ENCODE assay signal across 13 cellular contexts in genomic region chr2:40028792-40029488, GRCh38.
DNase-seq lines count a peak whose midpoint lies in the region; ATAC-seq, FAIRE-seq and TF ChIP-seq lines count a peak whose summit lies in the region.
"Had no signal": no experiment of that assay in that cellular context is flagged by ENCODE, and none has a peak within 500 bp of the region (broad histone marks: within the 10 kb centered on the region; RNA-seq: fewer than 3 reads in every experiment).

No MANE protein-coding gene starts in this region.

- H3K9me2 ChIP-seq in OCI-LY7 (ENCODE audit: insufficient read depth, low read length) = no peaks in the 10 kb centered on the region

- CTCF ChIA-PET in OCI-LY7 (lab: Charles Lee; ENCODE audit: unreplicated experiment) = no interaction called here

- no peaks in the 10 kb centered on the region for H4K20me1 ChIP-seq in OCI-LY7 (ENCODE audit: insufficient read depth, low read length)

- no peak for TF ChIP-seq EP300 in stomach (IDR thresholded peaks at IDR 0.05)

- WGBS in stomach, 5 donors = 88 to 97% (median 92%) methylated on average over 1 of the region's 1 CpG

- H3K4me2 ChIP-seq in OCI-LY7 (ENCODE audit: low read length) = peak overlapping the region; percentile 63

- no peaks in the 10 kb centered on the region for H3K27me3 ChIP-seq in stomach
- H3K27me3 ChIP-seq: BE2C had no signal

- FAIRE-seq in GM12891 (lab: Jason Lieb, UNC) (no peak), urothelium cell line (lab: Jason Lieb, UNC) (no peak)
- FAIRE-seq: endothelial cell of umbilical vein had no signal

- H3K36me3 ChIP-seq in OCI-LY7 (ENCODE audit: insufficient read depth, low read length) (peaks cover 4% of the 10 kb centered on the region; the same call in 1 of the 2 replicates), stomach (no peaks in the 10 kb centered on the region)
- H3K36me3 ChIP-seq: BE2C had no signal

- H3K4me3 ChIP-seq in OCI-LY7 (ENCODE audit: low read depth, low read length, poor library complexity, severe bottlenecking) (peak overlapping the region; percentile 15), stomach (no peak overlapping the region)

- BruUV-seq in OCI-LY7 (replicated peaks; lab: Mats Ljungman, UMichigan) = no TSS peak

- H3K79me2 ChIP-seq in OCI-LY7 (ENCODE audit: insufficient read depth, low read depth, low read length) = no peaks in the 10 kb centered on the region

- DNase-seq in GM12891 (ENCODE audit: insufficient read length, low spot score) (no peak), OCI-LY7 (ENCODE audit: low spot score) (peak; percentile 82), foreskin melanocyte (no peak), stomach (no peak), urothelium cell line (ENCODE audit: low spot score) (no peak)
- DNase-seq: activated T-cell treated with anti-CD3 and anti-CD28 coated beads for 4 hours; BE2C; NCI-H82; stimulated activated CD4-positive, alpha-beta T cell treated with anti-CD3 and anti-CD28 coated beads, Interleukin-12 subunit alpha, Interleukin-12 subunit beta, amount 100 ng/mL, for 4 hours had no signal

- H3K9me3 ChIP-seq in OCI-LY7 (ENCODE audit: low read length) (peaks cover 13% of the 10 kb centered on the region; the same call in 1 of the 2 replicates), stomach (peaks cover 0 to 4% (median 0%) of the 10 kb centered on the region in 4 donors)
- H3K9me3 ChIP-seq: BE2C had no signal

- no peak for TF ChIP-seq CTCF in OCI-LY7 (conservative IDR thresholded peaks at IDR 0.05; ENCODE audit: low read length)
- TF ChIP-seq CTCF in stomach (IDR thresholded peaks at IDR 0.05) = no peak

- H3K4me1 ChIP-seq in OCI-LY7 (ENCODE audit: insufficient read depth, low read length, poor library complexity, severe bottlenecking) (peaks cover 26% of the 10 kb centered on the region), stomach (no peaks in the 10 kb centered on the region)
- H3K4me1 ChIP-seq: BE2C had no signal

- peak overlapping the region; percentile 81 for H3K27ac ChIP-seq in OCI-LY7 (ENCODE audit: low read depth, low read length, poor library complexity, severe bottlenecking)
- H3K27ac ChIP-seq in stomach = no peak overlapping the region

- POLR2A ChIA-PET in OCI-LY7 (lab: Charles Lee) = interaction anchor here (0.5 to 1.5 kb wide), 4 partner anchors 8 to 109 kb away, joined by 3 to 5 read pairs (median 4); no protein-coding TSS in a partner anchor

- TF ChIP-seq POLR2A in GM12891 (IDR thresholded peaks at IDR 0.05; ENCODE audit: low read depth, low read length) (no peak), stomach (IDR thresholded peaks at IDR 0.05) (no peak)

- H2AFZ ChIP-seq in OCI-LY7 (ENCODE audit: low read length) = peak overlapping the region; percentile 31; the same call in 1 of the 2 replicates

- ATAC-seq in GM21423 (IDR thresholded peaks at IDR 0.05; ENCODE audit: unreplicated experiment) = peak; percentile 81
- ATAC-seq in HG03097 (IDR thresholded peaks at IDR 0.05; ENCODE audit: low FRiP score, unreplicated experiment) = peak; percentile 78
- ATAC-seq in SK-N-SH treated with all-trans-retinoic acid at 6 μM for 48 hours = no peak

- intact Hi-C loops in OCI-LY7 (cut with micrococcal nuclease; ENCODE audit: unreplicated experiment) = loop anchor here (2.0 to 5.0 kb wide), 3 partner anchors 108 to 213 kb away; no protein-coding TSS in a partner anchor
- intact Hi-C loops in stomach (cut with DNase I; ENCODE audit: low total_unique reads) = no loop called here

TF ChIP-seq in GM12891, 5 proteins besides CTCF, POLR2A, EP300 and RAD21:
- TF ChIP-seq SPI1 (IDR thresholded peaks at IDR 0.05; ENCODE audit: low read depth, low read length) = peak; percentile 89
- no peak for TF ChIP-seq TAF1 (IDR thresholded peaks at IDR 0.05; ENCODE audit: low read depth, low read length)

TF ChIP-seq in SK-N-SH treated with all-trans-retinoic acid at 6 μM for 48 hours, 23 proteins besides CTCF, POLR2A, EP300 and RAD21:
- TF ChIP-seq TOX (CRISPR knock-in tag; IDR thresholded peaks at IDR 0.05; ENCODE audit: borderline replicate concordance) (no peak), ZNF8 (CRISPR knock-in tag; IDR thresholded peaks at IDR 0.05) (no peak), ZNF70 (CRISPR knock-in tag; IDR thresholded peaks at IDR 0.05) (no peak), BACH2 (CRISPR knock-in tag; IDR thresholded peaks at IDR 0.05; ENCODE audit: borderline replicate concordance) (no peak), ESRRG (CRISPR knock-in tag; IDR thresholded peaks at IDR 0.05) (no peak), SNAI2 (CRISPR knock-in tag; IDR thresholded peaks at IDR 0.05) (no peak), ZC3H10 (CRISPR knock-in tag; IDR thresholded peaks at IDR 0.05) (no peak)
